23 cellular contexts compared by ENCODE assay signal in the genomic region with DNA sequence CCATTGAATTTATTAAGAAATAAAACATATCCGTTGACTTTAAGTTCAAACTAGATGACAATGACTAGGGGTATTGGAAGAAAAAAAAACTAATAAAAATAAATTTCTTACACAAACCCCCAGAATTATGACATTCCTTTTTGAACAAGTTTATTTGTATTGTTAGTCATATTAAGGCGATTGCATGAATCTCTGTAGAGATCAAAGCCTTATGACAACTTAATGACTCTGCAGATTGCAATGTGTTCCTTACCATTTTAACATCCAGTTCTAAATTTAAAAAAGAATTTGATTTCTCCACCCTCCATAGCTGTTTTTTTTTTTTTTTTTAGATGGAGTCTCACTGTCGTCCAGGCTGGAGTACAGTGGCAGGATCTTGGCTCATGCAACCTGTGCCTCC.
DNase-seq lines count a peak whose midpoint lies in the region; ATAC-seq and TF ChIP-seq lines count a peak whose summit lies in the region.
"Had no signal": no experiment of that assay in that cellular context is flagged by ENCODE, and none has a peak within 500 bp of the region (broad histone marks: within the 10 kb centered on the region; RNA-seq: fewer than 3 reads in every experiment).

No MANE protein-coding gene starts in this region.

- H3K36me3 ChIP-seq in SJSA1: no peaks in the 10 kb centered on the region
- H3K36me3 ChIP-seq in gastrocnemius medialis: no peaks in the 10 kb centered on the region
- H3K36me3 ChIP-seq: heart left ventricle, ovary, stomach had no signal

- in situ Hi-C loops in gastrocnemius medialis (cut with MboI; ENCODE audit: low sequenced_read_pairs in 4 of 4): no loop called here

- intact Hi-C loops in gastrocnemius medialis (cut with DNase I; ENCODE audit: low total_unique reads): loop anchor here (10.0 kb wide), 1 partner anchor 138 kb away; no protein-coding TSS in a partner anchor

- H3K27me3 ChIP-seq in SJSA1 (replicated peaks): no peaks in the 10 kb centered on the region
- no peaks in the 10 kb centered on the region for H3K27me3 ChIP-seq in gastrocnemius medialis
- H3K27me3 ChIP-seq: ovary had no signal

- H3K4me1 ChIP-seq in SJSA1 (replicated peaks): peaks cover 66% of the 10 kb centered on the region
- H3K4me1 ChIP-seq in gastrocnemius medialis: no peaks in the 10 kb centered on the region
- H3K4me1 ChIP-seq: heart left ventricle, stomach had no signal

- H3K9me3 ChIP-seq in SJSA1 (replicated peaks) (no peaks in the 10 kb centered on the region), gastrocnemius medialis (no peaks in the 10 kb centered on the region)
- H3K9me3 ChIP-seq: heart left ventricle, ovary, stomach had no signal

- no peak for ATAC-seq in HG02884 (IDR thresholded peaks at IDR 0.05; ENCODE audit: unreplicated experiment)
- ATAC-seq in gastrocnemius medialis: no peak
- ATAC-seq: activated CD4-positive, alpha-beta T cell treated with anti-CD3 and anti-CD28 coated beads for 36 hours; activated T-cell treated with anti-CD3 and anti-CD28 coated beads, Interleukin-2, amount 50 U/mL, for 4 hours; heart left ventricle; left colon; right cardiac atrium had no signal

- TF ChIP-seq CTCF in gastrocnemius medialis (IDR thresholded peaks at IDR 0.05 in 4 of 5, conservative IDR thresholded peaks at IDR 0.05 in 1 of 5): no peak

- no peak for TF ChIP-seq POLR2A in gastrocnemius medialis (IDR thresholded peaks at IDR 0.05)

- DNase-seq in A172 (ENCODE audit: low spot score) (peak; percentile 24), GM03348 (ENCODE audit: low spot score) (peak; percentile 50), SJSA1 (ENCODE audit: low read depth in 1 of 2, low spot score in 2 of 2) (peak in 1 of 2 experiments; percentile 67), fibroblast of peridontal ligament (ENCODE audit: extremely low read depth) (peak; percentile 58), NCI-H1436 (lab: John Stamatoyannopoulos, UW) (no peak), gastrocnemius medialis (no peak)
- no peak for DNase-seq in activated naive CD4-positive, alpha-beta T cell treated with anti-CD3 and anti-CD28 coated beads, Interleukin-2, amount 50 U/mL, for 16 hours
- DNase-seq: activated CD4-positive, alpha-beta T cell treated with anti-CD3 and anti-CD28 coated beads for 36 hours; activated naive CD4-positive, alpha-beta T cell; activated T-cell treated with anti-CD3 and anti-CD28 coated beads, Interleukin-2, amount 50 U/mL, for 4 hours; CD4-positive, CD25-positive, alpha-beta regulatory T cell; cerebellar nuclear complex; H9; heart left ventricle; left colon; mesendoderm; NCI-H1092 treated with DMSO at 0.1 percent for 48 hours; NCI-H2029 treated with DMSO at 0.1 percent for 48 hours; ovary; right cardiac atrium; stomach; trophoblast cell had no signal

- no peak overlapping the region for H3K4me3 ChIP-seq in SJSA1
- no peak overlapping the region for H3K4me3 ChIP-seq in gastrocnemius medialis
- H3K4me3 ChIP-seq: heart left ventricle, ovary, stomach had no signal

- H3K27ac ChIP-seq in SJSA1: peak overlapping the region; percentile 70
- H3K27ac ChIP-seq in gastrocnemius medialis: no peak overlapping the region
- H3K27ac ChIP-seq: heart left ventricle, ovary, stomach had no signal

Comparison
In these comparisons a context has a peak if more than half of its experiments do, and no peak if none do; other contexts are left out.
1. DNase-seq: peak in A172 (single experiment), GM03348 (single experiment) and fibroblast of peridontal ligament (single experiment); none in NCI-H1436 (single experiment), activated naive CD4-positive, alpha-beta T cell treated with anti-CD3 and anti-CD28 coated beads, Interleukin-2, amount 50 U/mL, for 16 hours (single experiment) and gastrocnemius medialis (0 of 2).